ENCODE assay signal across 15 cellular contexts in genomic region chr15:43150171-43150929, GRCh38. TPM values are rescaled to one million over a fixed set of nuclear protein-coding genes. Genes with fewer than 3 reads are reported as not detected.
DNase-seq lines count a peak whose midpoint lies in the region; ATAC-seq, FAIRE-seq and TF ChIP-seq lines count a peak whose summit lies in the region.
"Had no signal": no experiment of that assay in that cellular context is flagged by ENCODE, and none has a peak within 500 bp of the region (broad histone marks: within the 10 kb centered on the region; RNA-seq: fewer than 3 reads in every experiment).

No MANE protein-coding gene starts in this region.

- no peaks in the 10 kb centered on the region; the same call in 1 of the 2 replicates for H4K20me1 ChIP-seq in HepG2 (ENCODE audit: insufficient read depth, low read length)

- H3K27me3 ChIP-seq in HepG2 (ENCODE audit: control insufficient read depth in 1 of 2, insufficient read depth in 2 of 2, low read length in 2 of 2) (no peaks in the 10 kb centered on the region; a peak in 1 of 5 replicates), right lobe of liver (no peaks in the 10 kb centered on the region)
- H3K27me3 ChIP-seq: body of pancreas, gastroesophageal sphincter, upper lobe of left lung had no signal

- no peak for TF ChIP-seq POLR2A in HepG2 (IDR thresholded peaks at IDR 0.05; ENCODE audit: insufficient read depth in 1 of 2, low read depth in 2 of 2, low read length in 2 of 2)
- no peak for TF ChIP-seq POLR2A in right lobe of liver (IDR thresholded peaks at IDR 0.05)

- H3K4me1 ChIP-seq in HepG2 (ENCODE audit: insufficient read depth, low read length) = no peaks in the 10 kb centered on the region
- no peaks in the 10 kb centered on the region for H3K4me1 ChIP-seq in right lobe of liver
- H3K4me1 ChIP-seq: body of pancreas, gastroesophageal sphincter, upper lobe of left lung had no signal

- peaks cover 8% of the 10 kb centered on the region for H3K36me3 Mint-ChIP-seq in type B pancreatic cell
- peaks cover 40% of the 10 kb centered on the region for H3K36me3 Mint-ChIP-seq in activated naive CD4-positive, alpha-beta T cell treated with anti-CD3 and anti-CD28 coated beads, Interleukin-2, amount 10 ng/mL, durations not matched to agents 7 days and 5 days

- in situ Hi-C loops in HepG2 (cut with HindIII; ENCODE audit: extremely low pct_ligation_motif_present, low pct_unique_long_range_greater_than_20kb) = no loop called here

- ATAC-seq in HepG2 (no peak), right lobe of liver (no peak), GM21723 (IDR thresholded peaks at IDR 0.05; ENCODE audit: unreplicated experiment) (no peak)
- ATAC-seq: body of pancreas, gastroesophageal sphincter had no signal

- H3K9ac ChIP-seq in HepG2 (ENCODE audit: insufficient read depth, low read depth, low read length) = no peak overlapping the region

- BruUV-seq in HepG2 (replicated peaks; lab: Mats Ljungman, UMichigan) = no TSS peak

- no peak overlapping the region for H3K4me3 Mint-ChIP-seq in type B pancreatic cell
- no peak overlapping the region for H3K4me3 Mint-ChIP-seq in activated naive CD4-positive, alpha-beta T cell treated with anti-CD3 and anti-CD28 coated beads, Interleukin-2, amount 10 ng/mL, durations not matched to agents 7 days and 5 days
- H3K4me3 Mint-ChIP-seq: H9, memory B cell had no signal

- no peaks in the 10 kb centered on the region for H3K9me3 ChIP-seq in HepG2 (ENCODE audit: low read length)
- no peaks in the 10 kb centered on the region for H3K9me3 ChIP-seq in right lobe of liver
- H3K9me3 ChIP-seq: body of pancreas, gastroesophageal sphincter, upper lobe of left lung had no signal

- no peak overlapping the region for H3K4me2 ChIP-seq in HepG2 (ENCODE audit: low read depth, low read length)

- no peaks in the 10 kb centered on the region for H3K4me1 Mint-ChIP-seq in type B pancreatic cell (ENCODE audit: unreplicated experiment)
- peaks cover 24% of the 10 kb centered on the region for H3K4me1 Mint-ChIP-seq in activated naive CD4-positive, alpha-beta T cell treated with anti-CD3 and anti-CD28 coated beads, Interleukin-2, amount 10 ng/mL, durations not matched to agents 7 days and 5 days

- 98% methylated on average over 5 of the region's 5 CpGs for WGBS in HepG2 (ENCODE audit: low lambda C conversion rate)
- WGBS in right lobe of liver (ENCODE audit: insufficient coverage, low coverage, low lambda C conversion rate, missing lambda C conversion rate) = 80% methylated on average over 5 of the region's 5 CpGs

- no peak overlapping the region for H2AFZ ChIP-seq in HepG2 (ENCODE audit: low read length)

- CTCF ChIA-PET in HepG2 (lab: Yijun Ruan, JAX; ENCODE audit: low intra/inter-chr PET ratio, low total read pairs) = no interaction called here
- CTCF ChIA-PET in activated naive CD4-positive, alpha-beta T cell treated with anti-CD3 and anti-CD28 coated beads, Interleukin-2, amount 10 ng/mL, durations not matched to agents 7 days and 5 days (lab: Charles Lee) = no interaction called here

- intact Hi-C loops in HepG2 (cut with micrococcal nuclease; ENCODE audit: unreplicated experiment) (no loop called here), right lobe of liver (cut with DNase I) (no loop called here), posterior cingulate gyrus (cut with DNase I) (no loop called here)

- H3K4me3 ChIP-seq in HepG2 (replicated peaks in 1 of 3; ENCODE audit: insufficient read depth in 1 of 3, low read depth in 2 of 3, low read length in 3 of 3) = no peak overlapping the region
- H3K4me3 ChIP-seq in right lobe of liver = no peak overlapping the region
- H3K4me3 ChIP-seq: body of pancreas, gastroesophageal sphincter, upper lobe of left lung had no signal

- POLR2A ChIA-PET in HepG2 (lab: Yijun Ruan, JAX) = no interaction called here

- no peak overlapping the region for H3K27ac Mint-ChIP-seq in type B pancreatic cell
- H3K27ac Mint-ChIP-seq in activated naive CD4-positive, alpha-beta T cell treated with anti-CD3 and anti-CD28 coated beads, Interleukin-2, amount 10 ng/mL, durations not matched to agents 7 days and 5 days = no peak overlapping the region
- H3K27ac Mint-ChIP-seq: memory B cell had no signal

- no peak for FAIRE-seq in HepG2 (lab: Jason Lieb, UNC)

- TF ChIP-seq CTCF in HepG2 (CRISPR knock-in tag; IDR thresholded peaks at IDR 0.05) (no peak), right lobe of liver (IDR thresholded peaks at IDR 0.05) (no peak), type B pancreatic cell (conservative IDR thresholded peaks at IDR 0.05) (no peak)

- TF ChIP-seq RAD21 in HepG2 (CRISPR knock-in tag; IDR thresholded peaks at IDR 0.05) = no peak

- H3K36me3 ChIP-seq in HepG2 (replicated peaks in 1 of 2; ENCODE audit: control insufficient read depth in 1 of 2, insufficient read depth in 2 of 2, low read length in 2 of 2) = peaks cover 2 to 65% of the 10 kb centered on the region in 2 experiments
- H3K36me3 ChIP-seq in right lobe of liver = peaks cover 0 to 30% (median 12%) of the 10 kb centered on the region in 4 donors

- H3K27me3 Mint-ChIP-seq in type B pancreatic cell = no peaks in the 10 kb centered on the region
- H3K27me3 Mint-ChIP-seq in activated naive CD4-positive, alpha-beta T cell treated with anti-CD3 and anti-CD28 coated beads, Interleukin-2, amount 10 ng/mL, durations not matched to agents 7 days and 5 days = no peaks in the 10 kb centered on the region
- H3K27me3 Mint-ChIP-seq: memory B cell had no signal

- TF ChIP-seq EP300 in HepG2 (IDR thresholded peaks at IDR 0.05; ENCODE audit: low read depth in 2 of 2, low read length in 2 of 2) (no peak), HepG2 (CRISPR knock-in tag; IDR thresholded peaks at IDR 0.05; ENCODE audit: borderline replicate concordance) (no peak)

- H3K27ac ChIP-seq in HepG2 (ENCODE audit: extremely low read length, insufficient read depth, low read length) = no peak overlapping the region
- H3K27ac ChIP-seq in right lobe of liver = no peak overlapping the region
- H3K27ac ChIP-seq: body of pancreas, gastroesophageal sphincter, upper lobe of left lung had no signal

- DNase-seq in HepG2 (ENCODE audit: low spot score) (no peak), right lobe of liver (no peak), SW480 (ENCODE audit: low spot score) (peak; percentile 17), fibroblast of the conjunctiva (ENCODE audit: low read depth) (peak; percentile 68), type B pancreatic cell (ENCODE audit: extremely low spot score, unreplicated experiment) (no peak), posterior cingulate gyrus (no peak)
- no peak for DNase-seq in activated naive CD4-positive, alpha-beta T cell treated with anti-CD3 and anti-CD28 coated beads, Interleukin-2, amount 10 ng/mL, durations not matched to agents 7 days and 5 days
- DNase-seq: body of pancreas, H9, NCI-H1417, T-helper 9 cell, upper lobe of left lung had no signal

- H3K9me3 Mint-ChIP-seq in type B pancreatic cell = no peaks in the 10 kb centered on the region
- H3K9me3 Mint-ChIP-seq in activated naive CD4-positive, alpha-beta T cell treated with anti-CD3 and anti-CD28 coated beads, Interleukin-2, amount 10 ng/mL, durations not matched to agents 7 days and 5 days = no peaks in the 10 kb centered on the region
- H3K9me3 Mint-ChIP-seq: H9, memory B cell had no signal

- H3K79me2 ChIP-seq in HepG2 (ENCODE audit: insufficient read depth, low read length) = no peaks in the 10 kb centered on the region

RNA-seq across cellular contexts. Expression of gene TMEM62, which starts 17.0 kb away (rescaled TPM):
- total RNA-seq in HepG2 (2016; rRNA removed; fragmentation: Illumina TruSeq; extraction: Trizol) (13.8 and 20.9 TPM in 2 replicates), right lobe of liver (10 to 100 TPM in 3 of 6 experiments, 1 to 10 TPM in 3; 7.6 to 17.1 (median 9.6) TPM), type B pancreatic cell (ENCODE audit: low replicate concordance) (11.5 and 22.1 TPM in 2 replicates)
- 11.1 and 14.4 TPM in 2 replicates for total RNA-seq in HepG2 (2016; cell fraction: cytosol; rRNA removed; fragmentation: Illumina TruSeq; extraction: Trizol; ENCODE audit: low read depth)
- total RNA-seq in HepG2 (2016; cell fraction: insoluble cytoplasmic fraction; rRNA removed; fragmentation: Illumina TruSeq; extraction: Trizol) = 11.8 and 20.8 TPM in 2 replicates
- total RNA-seq in HepG2 (2016; cell fraction: membrane; rRNA removed; fragmentation: Illumina TruSeq; extraction: Trizol) = 18.6 and 19.3 TPM in 2 replicates
- 29.9 and 33.1 TPM in 2 replicates for total RNA-seq in HepG2 (2016; cell fraction: nucleus; rRNA removed; fragmentation: Illumina TruSeq; extraction: Trizol)
- polyA plus RNA-seq in HepG2 (2011; rRNA removed) = 14.2 and 19.9 TPM in 2 replicates
- 8.3 and 17.6 TPM in 2 replicates for polyA plus RNA-seq in HepG2 (2011; cell fraction: cytosol; rRNA removed)
- 18.9 and 27.0 TPM in 2 replicates for polyA plus RNA-seq in HepG2 (2011; cell fraction: nucleus; rRNA removed)
- polyA plus RNA-seq in HepG2 (2012) = 35.0 and 42.0 TPM in 2 replicates
- polyA plus RNA-seq in HepG2 (2016; cell fraction: cytosol; fragmentation: Illumina TruSeq; extraction: Trizol; ENCODE audit: low read depth) = 8.6 and 8.9 TPM in 2 replicates
- 9.6 and 10.8 TPM in 2 replicates for polyA plus RNA-seq in HepG2 (2016; cell fraction: insoluble cytoplasmic fraction; fragmentation: Illumina TruSeq; extraction: Trizol; ENCODE audit: low read depth)
- polyA plus RNA-seq in HepG2 (2016; cell fraction: membrane; fragmentation: Illumina TruSeq; extraction: Trizol; ENCODE audit: low read depth) = 14.0 and 15.4 TPM in 2 replicates
- polyA plus RNA-seq in HepG2 (2016; cell fraction: nucleus; fragmentation: Illumina TruSeq; extraction: Trizol; ENCODE audit: insufficient read depth, low read depth) = 26.7 and 27.5 TPM in 2 replicates
- polyA minus RNA-seq in HepG2 (2011; rRNA and poly(A)+ RNA removed; ENCODE audit: low replicate concordance) = 9.4 and 12.1 TPM in 2 replicates
- 4.8 and 9.0 TPM in 2 replicates for polyA minus RNA-seq in HepG2 (2011; cell fraction: cytosol; rRNA and poly(A)+ RNA removed)
- polyA minus RNA-seq in HepG2 (2011; cell fraction: nucleus; rRNA and poly(A)+ RNA removed) = 50.1 and 63.3 TPM in 2 replicates

RNA-seq across cellular contexts. Expression of gene CCNDBP1, which starts 34.9 kb away (rescaled TPM):
- total RNA-seq in HepG2 (2016; rRNA removed; fragmentation: Illumina TruSeq; extraction: Trizol) (24.8 and 33.1 TPM in 2 replicates), right lobe of liver (10 to 100 TPM; 20.2 to 30.5 (median 22.9) TPM), type B pancreatic cell (ENCODE audit: low replicate concordance) (28.2 and 41.5 TPM in 2 replicates)
- total RNA-seq in HepG2 (2016; cell fraction: cytosol; rRNA removed; fragmentation: Illumina TruSeq; extraction: Trizol; ENCODE audit: low read depth) = 5.3 and 5.7 TPM in 2 replicates
- total RNA-seq in HepG2 (2016; cell fraction: insoluble cytoplasmic fraction; rRNA removed; fragmentation: Illumina TruSeq; extraction: Trizol) = 23.1 and 35.5 TPM in 2 replicates
- 11.3 and 11.4 TPM in 2 replicates for total RNA-seq in HepG2 (2016; cell fraction: membrane; rRNA removed; fragmentation: Illumina TruSeq; extraction: Trizol)
- total RNA-seq in HepG2 (2016; cell fraction: nucleus; rRNA removed; fragmentation: Illumina TruSeq; extraction: Trizol) = 14.3 and 16.4 TPM in 2 replicates
- polyA plus RNA-seq in HepG2 (2011; rRNA removed) = 35.9 and 42.3 TPM in 2 replicates
- 35.3 and 35.4 TPM in 2 replicates for polyA plus RNA-seq in HepG2 (2011; cell fraction: cytosol; rRNA removed)
- polyA plus RNA-seq in HepG2 (2011; cell fraction: nucleus; rRNA removed) = 31.8 and 37.6 TPM in 2 replicates
- 23.1 and 31.6 TPM in 2 replicates for polyA plus RNA-seq in HepG2 (2012)
- 5.0 and 5.3 TPM in 2 replicates for polyA plus RNA-seq in HepG2 (2016; cell fraction: cytosol; fragmentation: Illumina TruSeq; extraction: Trizol; ENCODE audit: low read depth)
- 31.6 and 34.7 TPM in 2 replicates for polyA plus RNA-seq in HepG2 (2016; cell fraction: insoluble cytoplasmic fraction; fragmentation: Illumina TruSeq; extraction: Trizol; ENCODE audit: low read depth)
- polyA plus RNA-seq in HepG2 (2016; cell fraction: membrane; fragmentation: Illumina TruSeq; extraction: Trizol; ENCODE audit: low read depth) = 7.8 and 9.0 TPM in 2 replicates
- polyA plus RNA-seq in HepG2 (2016; cell fraction: nucleus; fragmentation: Illumina TruSeq; extraction: Trizol; ENCODE audit: insufficient read depth, low read depth) = 16.2 and 18.0 TPM in 2 replicates
- polyA minus RNA-seq in HepG2 (2011; rRNA and poly(A)+ RNA removed; ENCODE audit: low replicate concordance) = 25.9 and 41.1 TPM in 2 replicates
- polyA minus RNA-seq in HepG2 (2011; cell fraction: cytosol; rRNA and poly(A)+ RNA removed) = 13.3 and 14.3 TPM in 2 replicates
- polyA minus RNA-seq in HepG2 (2011; cell fraction: nucleus; rRNA and poly(A)+ RNA removed) = 40.0 and 46.0 TPM in 2 replicates

RNA-seq across cellular contexts. Expression of gene UBR1, which starts 44.5 kb away (rescaled TPM):
- total RNA-seq in HepG2 (2016; rRNA removed; fragmentation: Illumina TruSeq; extraction: Trizol) = 18.0 and 21.7 TPM in 2 replicates
- total RNA-seq in HepG2 (2016; cell fraction: cytosol; rRNA removed; fragmentation: Illumina TruSeq; extraction: Trizol; ENCODE audit: low read depth) = 9.3 and 9.4 TPM in 2 replicates
- total RNA-seq in HepG2 (2016; cell fraction: insoluble cytoplasmic fraction; rRNA removed; fragmentation: Illumina TruSeq; extraction: Trizol) = 17.5 and 18.2 TPM in 2 replicates
- 4.4 and 5.0 TPM in 2 replicates for total RNA-seq in HepG2 (2016; cell fraction: membrane; rRNA removed; fragmentation: Illumina TruSeq; extraction: Trizol)
- total RNA-seq in HepG2 (2016; cell fraction: nucleus; rRNA removed; fragmentation: Illumina TruSeq; extraction: Trizol) = 32.7 and 33.5 TPM in 2 replicates
- polyA plus RNA-seq in HepG2 (2011; rRNA removed) = 6.4 and 7.2 TPM in 2 replicates
- polyA plus RNA-seq in HepG2 (2011; cell fraction: cytosol; rRNA removed) = 2.6 and 4.7 TPM in 2 replicates
- polyA plus RNA-seq in HepG2 (2011; cell fraction: nucleus; rRNA removed) = 7.8 and 8.8 TPM in 2 replicates
- 9.7 and 11.8 TPM in 2 replicates for polyA plus RNA-seq in HepG2 (2012)
- polyA plus RNA-seq in HepG2 (2016; cell fraction: cytosol; fragmentation: Illumina TruSeq; extraction: Trizol; ENCODE audit: low read depth) = 0.95 and 1.2 TPM in 2 replicates
- 6.2 and 7.4 TPM in 2 replicates for polyA plus RNA-seq in HepG2 (2016; cell fraction: insoluble cytoplasmic fraction; fragmentation: Illumina TruSeq; extraction: Trizol; ENCODE audit: low read depth)
- 0.58 and 1.1 TPM in 2 replicates for polyA plus RNA-seq in HepG2 (2016; cell fraction: membrane; fragmentation: Illumina TruSeq; extraction: Trizol; ENCODE audit: low read depth)
- 11.8 and 15.4 TPM in 2 replicates for polyA plus RNA-seq in HepG2 (2016; cell fraction: nucleus; fragmentation: Illumina TruSeq; extraction: Trizol; ENCODE audit: insufficient read depth, low read depth)
- 14.1 and 20.9 TPM in 2 replicates for polyA minus RNA-seq in HepG2 (2011; rRNA and poly(A)+ RNA removed; ENCODE audit: low replicate concordance)
- 11.9 and 12.7 TPM in 2 replicates for polyA minus RNA-seq in HepG2 (2011; cell fraction: cytosol; rRNA and poly(A)+ RNA removed)
- 68.1 and 101 TPM in 2 replicates for polyA minus RNA-seq in HepG2 (2011; cell fraction: nucleus; rRNA and poly(A)+ RNA removed)
- total RNA-seq in right lobe of liver = 10 to 100 TPM in 3 of 6 experiments, 1 to 10 TPM in 3; 8.8 to 15.6 (median 10.6) TPM
- 21.1 and 28.3 TPM in 2 replicates for total RNA-seq in type B pancreatic cell (ENCODE audit: low replicate concordance)

Comparison
In these comparisons a context has a peak if more than half of its experiments do, and no peak if none do; other contexts are left out.
1. DNase-seq: peak in SW480 (single experiment) and fibroblast of the conjunctiva (single experiment); none in HepG2 (single experiment), right lobe of liver (0 of 3), type B pancreatic cell (single experiment), posterior cingulate gyrus (0 of 10) and activated naive CD4-positive, alpha-beta T cell treated with anti-CD3 and anti-CD28 coated beads, Interleukin-2, amount 10 ng/mL, durations not matched to agents 7 days and 5 days (single experiment).